1 cellular context compared by ENCODE assay signal in genomic region chr6:8710668-8711431, GRCh38.
TF ChIP-seq lines count a peak whose summit lies in the region.

No MANE protein-coding gene starts in this region.

TF ChIP-seq in HEK293, 187 proteins besides CTCF, POLR2A, EP300 and RAD21 (continued from another document):
- TF ChIP-seq, protein P1, sequence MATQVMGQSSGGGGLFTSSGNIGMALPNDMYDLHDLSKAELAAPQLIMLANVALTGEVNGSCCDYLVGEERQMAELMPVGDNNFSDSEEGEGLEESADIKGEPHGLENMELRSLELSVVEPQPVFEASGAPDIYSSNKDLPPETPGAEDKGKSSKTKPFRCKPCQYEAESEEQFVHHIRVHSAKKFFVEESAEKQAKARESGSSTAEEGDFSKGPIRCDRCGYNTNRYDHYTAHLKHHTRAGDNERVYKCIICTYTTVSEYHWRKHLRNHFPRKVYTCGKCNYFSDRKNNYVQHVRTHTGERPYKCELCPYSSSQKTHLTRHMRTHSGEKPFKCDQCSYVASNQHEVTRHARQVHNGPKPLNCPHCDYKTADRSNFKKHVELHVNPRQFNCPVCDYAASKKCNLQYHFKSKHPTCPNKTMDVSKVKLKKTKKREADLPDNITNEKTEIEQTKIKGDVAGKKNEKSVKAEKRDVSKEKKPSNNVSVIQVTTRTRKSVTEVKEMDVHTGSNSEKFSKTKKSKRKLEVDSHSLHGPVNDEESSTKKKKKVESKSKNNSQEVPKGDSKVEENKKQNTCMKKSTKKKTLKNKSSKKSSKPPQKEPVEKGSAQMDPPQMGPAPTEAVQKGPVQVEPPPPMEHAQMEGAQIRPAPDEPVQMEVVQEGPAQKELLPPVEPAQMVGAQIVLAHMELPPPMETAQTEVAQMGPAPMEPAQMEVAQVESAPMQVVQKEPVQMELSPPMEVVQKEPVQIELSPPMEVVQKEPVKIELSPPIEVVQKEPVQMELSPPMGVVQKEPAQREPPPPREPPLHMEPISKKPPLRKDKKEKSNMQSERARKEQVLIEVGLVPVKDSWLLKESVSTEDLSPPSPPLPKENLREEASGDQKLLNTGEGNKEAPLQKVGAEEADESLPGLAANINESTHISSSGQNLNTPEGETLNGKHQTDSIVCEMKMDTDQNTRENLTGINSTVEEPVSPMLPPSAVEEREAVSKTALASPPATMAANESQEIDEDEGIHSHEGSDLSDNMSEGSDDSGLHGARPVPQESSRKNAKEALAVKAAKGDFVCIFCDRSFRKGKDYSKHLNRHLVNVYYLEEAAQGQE (tag by site-specific recombination; IDR thresholded peaks at IDR 0.05), result peak; percentile 50; the same call in 1 of the 2 replicates
- TF ChIP-seq ZNF394 (tag by site-specific recombination; IDR thresholded peaks at IDR 0.05; ENCODE audit: borderline replicate concordance), result peak; percentile 88
- TF ChIP-seq ZBTB8A (tag by site-specific recombination; IDR thresholded peaks at IDR 0.05), result 0 out of 2 replicates have a peak, but pooled peaks have one; percentile 51
- 0 out of 2 replicates have a peak, but pooled peaks have one; percentile 21 for TF ChIP-seq ZNF558 (tag by site-specific recombination; IDR thresholded peaks at IDR 0.05)
- TF ChIP-seq ZNF600 (tag by site-specific recombination; IDR thresholded peaks at IDR 0.05), result no peak
- TF ChIP-seq, protein P2, sequence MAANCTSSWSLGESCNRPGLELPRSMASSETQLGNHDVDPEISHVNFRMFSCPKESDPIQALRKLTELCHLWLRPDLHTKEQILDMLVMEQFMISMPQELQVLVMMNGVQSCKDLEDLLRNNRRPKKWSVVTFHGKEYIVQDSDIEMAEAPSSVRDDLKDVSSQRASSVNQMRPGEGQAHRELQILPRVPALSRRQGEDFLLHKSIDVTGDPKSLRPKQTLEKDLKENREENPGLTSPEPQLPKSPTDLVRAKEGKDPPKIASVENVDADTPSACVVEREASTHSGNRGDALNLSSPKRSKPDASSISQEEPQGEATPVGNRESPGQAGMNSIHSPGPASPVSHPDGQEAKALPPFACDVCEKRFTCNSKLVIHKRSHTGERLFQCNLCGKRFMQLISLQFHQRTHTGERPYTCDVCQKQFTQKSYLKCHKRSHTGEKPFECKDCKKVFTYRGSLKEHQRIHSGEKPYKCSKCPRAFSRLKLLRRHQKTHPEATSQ (tag by site-specific recombination; IDR thresholded peaks at IDR 0.05), result no peak
- TF ChIP-seq PBX3 (CRISPR knock-in tag; IDR thresholded peaks at IDR 0.05), result no peak
- no peak for TF ChIP-seq ZNF202 (tag by site-specific recombination; IDR thresholded peaks at IDR 0.05; ENCODE audit: borderline replicate concordance)
- TF ChIP-seq ZNF623 (tag by site-specific recombination; IDR thresholded peaks at IDR 0.05), result peak; percentile 67
- 0 out of 2 replicates have a peak, but pooled peaks have one; percentile 51 for TF ChIP-seq ZNF560 (tag by site-specific recombination; IDR thresholded peaks at IDR 0.05; ENCODE audit: borderline replicate concordance)
- TF ChIP-seq ZNF404 (tag by site-specific recombination; IDR thresholded peaks at IDR 0.05), result no peak
- no peak for TF ChIP-seq ZNF155 (tag by site-specific recombination; IDR thresholded peaks at IDR 0.05)
